Comparison of ENCODE assay signal across 1 cellular context in genomic region chr14:58645641-58646040, GRCh38.
TF ChIP-seq lines count a peak whose summit lies in the region.

No MANE protein-coding gene starts in this region.

TF ChIP-seq in K562, 482 proteins besides CTCF, POLR2A, EP300 and RAD21:
- TF ChIP-seq DIDO1 (tag; IDR thresholded peaks at IDR 0.05; ENCODE audit: low read depth) = no peak
- TF ChIP-seq NCOA1 (IDR thresholded peaks at IDR 0.05; ENCODE audit: low read depth) = no peak
- no peak for TF ChIP-seq POLR2B (IDR thresholded peaks at IDR 0.05; ENCODE audit: low read depth, partially characterized antibody)
- TF ChIP-seq ZFX (CRISPR knock-in tag; IDR thresholded peaks at IDR 0.05) = no peak
- no peak for TF ChIP-seq KLF6 (CRISPR knock-in tag; IDR thresholded peaks at IDR 0.05; ENCODE audit: borderline replicate concordance)
- no peak for TF ChIP-seq HNRNPUL1 (IDR thresholded peaks at IDR 0.05; ENCODE audit: low read length)
- no peak for TF ChIP-seq FOXA1 (IDR thresholded peaks at IDR 0.05; ENCODE audit: borderline replicate concordance)
- no peak for TF ChIP-seq ELF4 (CRISPR knock-in tag; IDR thresholded peaks at IDR 0.05)
- no peak for TF ChIP-seq CHD2 (IDR thresholded peaks at IDR 0.05; ENCODE audit: low read depth, low read length)
- no peak for TF ChIP-seq BRF2 (IDR thresholded peaks at IDR 0.05; ENCODE audit: borderline replicate concordance, insufficient read depth, insufficient read length)
- TF ChIP-seq ZNF77 (CRISPR knock-in tag; IDR thresholded peaks at IDR 0.05) = no peak
- TF ChIP-seq ETV5 (CRISPR knock-in tag; IDR thresholded peaks at IDR 0.05; ENCODE audit: low read depth) = no peak
- no peak for TF ChIP-seq TAF9B (IDR thresholded peaks at IDR 0.05; ENCODE audit: partially characterized antibody)
- TF ChIP-seq USF1 (CRISPR knock-in tag; IDR thresholded peaks at IDR 0.05) = no peak
- no peak for TF ChIP-seq ATF7 (IDR thresholded peaks at IDR 0.05)
